In genomic region chr10:930415-931325, GRCh38 we compare ENCODE assay signal across 1 cellular context.
TF ChIP-seq lines count a peak whose summit lies in the region.

No MANE protein-coding gene starts in this region.

TF ChIP-seq in SK-N-SH treated with all-trans-retinoic acid at 6 μM for 48 hours, 23 proteins besides CTCF, POLR2A, EP300 and RAD21 (continued from another document):
- TF ChIP-seq CSRNP3 (CRISPR knock-in tag; IDR thresholded peaks at IDR 0.05) (no peak), ZNF565 (CRISPR knock-in tag; conservative IDR thresholded peaks at IDR 0.05; ENCODE audit: low read depth) (no peak), POU6F1 (CRISPR knock-in tag; IDR thresholded peaks at IDR 0.05; ENCODE audit: borderline replicate concordance, low read depth) (no peak), GLIS3 (CRISPR knock-in tag; IDR thresholded peaks at IDR 0.05) (no peak), ISL1 (CRISPR knock-in tag; IDR thresholded peaks at IDR 0.05) (no peak), ZNF70 (CRISPR knock-in tag; IDR thresholded peaks at IDR 0.05) (no peak), OSR1 (CRISPR knock-in tag; IDR thresholded peaks at IDR 0.05) (no peak), ZFP30 (CRISPR knock-in tag; IDR thresholded peaks at IDR 0.05) (no peak)
